8 cellular contexts compared by ENCODE assay signal in the genomic region with DNA sequence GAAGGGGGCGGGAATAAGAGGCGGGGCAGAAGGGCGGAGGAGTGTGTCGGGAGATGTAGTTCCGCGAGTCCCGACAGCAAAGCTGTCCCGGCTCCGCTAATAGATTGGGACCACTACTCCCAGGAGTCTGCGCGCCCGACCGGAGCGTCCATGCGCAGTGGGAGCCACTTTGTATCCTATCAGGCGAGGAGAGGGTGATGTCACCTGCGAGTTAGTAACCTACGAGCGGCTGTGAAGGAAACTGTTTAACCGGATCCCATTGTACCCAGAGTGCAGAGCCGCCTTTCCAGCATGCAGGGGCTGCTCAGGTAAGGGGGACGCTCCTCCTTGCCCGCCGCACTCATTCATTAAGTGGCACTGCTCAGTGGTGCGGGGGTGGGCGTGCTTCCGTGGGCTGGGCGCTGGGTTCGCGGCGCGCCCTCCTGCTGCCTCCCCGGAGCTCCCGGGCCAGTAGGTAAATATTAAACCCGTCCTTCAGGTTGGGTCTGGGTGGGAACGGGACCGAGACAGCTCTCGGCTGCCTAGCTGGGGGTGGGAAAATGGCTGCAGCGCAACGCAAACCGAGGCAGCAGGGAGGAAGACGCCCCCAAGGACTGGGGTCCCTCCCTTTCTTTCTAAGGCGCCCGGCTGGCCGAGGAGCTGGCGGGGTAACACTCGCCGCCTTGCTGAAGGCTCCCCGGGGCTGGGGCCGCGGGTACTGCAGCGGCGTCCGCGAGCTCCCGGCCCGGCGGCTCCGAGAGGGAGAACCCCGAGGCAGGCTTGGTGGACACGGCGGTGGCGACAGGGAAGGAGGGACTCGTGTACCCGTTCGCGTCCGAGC. TPM values are rescaled to one million over a fixed set of nuclear protein-coding genes. Genes with fewer than 3 reads are reported as not detected.
DNase-seq lines count a peak whose midpoint lies in the region; ATAC-seq and TF ChIP-seq lines count a peak whose summit lies in the region.

Gene DAAM1 (plus strand): TSS at position 207 of the 820 bp plus-strand sequence. CDS start 74,811 bp downstream, outside the sequence.

- H3K36me3 ChIP-seq in DOHH2 (ENCODE audit: control insufficient read depth, low read length), result peaks cover 18% of the 10 kb centered on the region
- H3K36me3 ChIP-seq in GM23248 (ENCODE audit: low read depth), result no peaks in the 10 kb centered on the region
- no peaks in the 10 kb centered on the region for H3K36me3 ChIP-seq in fibroblast of lung (ENCODE audit: control insufficient read depth, insufficient read depth, low read length)

- peak within 1 kb of the TSS; percentile 96 for H3K4me3 Mint-ChIP-seq in activated T-helper 17 cell treated with anti-CD3 and anti-CD28 coated beads, Interleukin-2, amount 50 U/mL, for 72 hours
- peak within 1 kb of the TSS; percentile 98 for H3K4me3 Mint-ChIP-seq in natural killer cell

- H3F3A ChIP-seq in DOHH2 (ENCODE audit: control insufficient read depth, insufficient read depth) (no peaks in the 10 kb centered on the region), GM23248 (ENCODE audit: insufficient read depth) (peaks cover 10% of the 10 kb centered on the region)

- peak; percentile 100 for DNase-seq in GM23248
- peak; percentile 98 for DNase-seq in Kasumi-1 (lab: John Stamatoyannopoulos, UW)
- peak; percentile 94 for DNase-seq in RPMI8226
- peak; percentile 97 to 99 for DNase-seq in fibroblast of lung (ENCODE audit: low read depth in 2 of 2)
- peak; percentile 89 for DNase-seq in natural killer cell
- peak; percentile 97 for DNase-seq in stimulated activated naive CD4-positive, alpha-beta T cell treated with Interleukin-2 at 50 U/mL for 16 hours (lab: John Stamatoyannopoulos, UW)

- no peaks in the 10 kb centered on the region for H3K27me3 ChIP-seq in DOHH2 (ENCODE audit: control insufficient read depth, low read length)
- H3K27me3 ChIP-seq in GM23248 (replicated peaks; ENCODE audit: insufficient read depth), result no peaks in the 10 kb centered on the region
- no peaks in the 10 kb centered on the region for H3K27me3 ChIP-seq in fibroblast of lung (ENCODE audit: control insufficient read depth, insufficient read depth, low read length)

- 0 to 1% methylated on average over 50 to 68 of the region's 68 CpGs for WGBS in GM23248 (ENCODE audit: low coverage in 1 of 2, low lambda C conversion rate in 2 of 2, missing lambda C conversion rate in 2 of 2), 2 experiments

- H3K9ac ChIP-seq in GM23248, result peak within 1 kb of the TSS; percentile 85
- peak within 1 kb of the TSS; percentile 67 for H3K9ac ChIP-seq in fibroblast of lung (ENCODE audit: insufficient read depth, low read length)

- in situ Hi-C loops in GM23248 (cut with MboI), result no loop called here

- peaks cover 8% of the 10 kb centered on the region for H3K36me3 Mint-ChIP-seq in activated T-helper 17 cell treated with anti-CD3 and anti-CD28 coated beads, Interleukin-2, amount 50 U/mL, for 72 hours (ENCODE audit: low read depth)
- H3K36me3 Mint-ChIP-seq in natural killer cell, result no peaks in the 10 kb centered on the region

- H3K4me1 ChIP-seq in DOHH2 (ENCODE audit: control insufficient read depth, low read length) (peaks cover 72% of the 10 kb centered on the region), GM23248 (ENCODE audit: insufficient read depth) (peaks cover 24% of the 10 kb centered on the region), fibroblast of lung (ENCODE audit: control insufficient read depth, extremely low read depth, insufficient read depth, low read length) (peaks cover 4% of the 10 kb centered on the region)

- H3K4me3 ChIP-seq in DOHH2 (ENCODE audit: low read length), result peak within 1 kb of the TSS; percentile 81
- peak within 1 kb of the TSS; percentile 90 for H3K4me3 ChIP-seq in GM23248
- H3K4me3 ChIP-seq in fibroblast of lung (replicated peaks in 1 of 4; ENCODE audit: control extremely low read depth in 1 of 4, insufficient read depth in 1 of 4, low read depth in 3 of 4, low read length in 4 of 4), result peak within 1 kb of the TSS; percentile 83 to 92 (median 89)

- no peaks in the 10 kb centered on the region for H3K9me2 ChIP-seq in DOHH2 (replicated peaks; ENCODE audit: control insufficient read depth, low read length)
- no peaks in the 10 kb centered on the region for H3K9me2 ChIP-seq in GM23248 (ENCODE audit: insufficient read depth)

- H3K27ac Mint-ChIP-seq in activated T-helper 17 cell treated with anti-CD3 and anti-CD28 coated beads, Interleukin-2, amount 50 U/mL, for 72 hours, result peak within 1 kb of the TSS; percentile 93
- peak within 1 kb of the TSS; percentile 89 to 96 for H3K27ac Mint-ChIP-seq in natural killer cell

- no peaks in the 10 kb centered on the region for H3K9me3 Mint-ChIP-seq in activated T-helper 17 cell treated with anti-CD3 and anti-CD28 coated beads, Interleukin-2, amount 50 U/mL, for 72 hours
- no peaks in the 10 kb centered on the region for H3K9me3 Mint-ChIP-seq in natural killer cell

- no peaks in the 10 kb centered on the region for H3K9me3 ChIP-seq in DOHH2 (ENCODE audit: control insufficient read depth, insufficient read depth, low read length)
- no peaks in the 10 kb centered on the region for H3K9me3 ChIP-seq in GM23248 (ENCODE audit: low read depth)
- H3K9me3 ChIP-seq in fibroblast of lung (ENCODE audit: control insufficient read depth, insufficient read depth, low read depth, low read length), result no peaks in the 10 kb centered on the region

- H3K4me2 ChIP-seq in DOHH2 (ENCODE audit: low read length) (peak within 1 kb of the TSS; percentile 93), GM23248 (ENCODE audit: unreplicated experiment) (peak within 1 kb of the TSS; percentile 94), fibroblast of lung (ENCODE audit: extremely low read depth, insufficient read depth, low read length) (peak within 1 kb of the TSS; percentile 100)

- H3K27ac ChIP-seq in DOHH2 (ENCODE audit: low read depth, low read length), result peak within 1 kb of the TSS; percentile 58
- H3K27ac ChIP-seq in GM23248, result peak within 1 kb of the TSS; percentile 82
- peak within 1 kb of the TSS; percentile 91 for H3K27ac ChIP-seq in fibroblast of lung (ENCODE audit: insufficient read depth, low read length)

- ATAC-seq in activated T-helper 17 cell treated with anti-CD3 and anti-CD28 coated beads, Interleukin-2, amount 50 U/mL, for 72 hours (replicated peaks), result peak; percentile 96
- ATAC-seq in natural killer cell, result peak; percentile 91 to 99 (median 93)

- TF ChIP-seq CTCF in DOHH2 (IDR thresholded peaks at IDR 0.05; ENCODE audit: low read depth, low read length, poor library complexity, severe bottlenecking) (no peak), fibroblast of lung (conservative IDR thresholded peaks at IDR 0.05 in 1 of 2, IDR thresholded peaks at IDR 0.05 in 1 of 2; ENCODE audit: low read depth in 1 of 2, low read length in 2 of 2) (no peak), natural killer cell (IDR thresholded peaks at IDR 0.05) (no peak)

- H3K4me1 Mint-ChIP-seq in activated T-helper 17 cell treated with anti-CD3 and anti-CD28 coated beads, Interleukin-2, amount 50 U/mL, for 72 hours, result peaks cover 14% of the 10 kb centered on the region
- peaks cover 24 to 34% of the 10 kb centered on the region in 2 donors for H3K4me1 Mint-ChIP-seq in natural killer cell

- H3K79me2 ChIP-seq in DOHH2 (ENCODE audit: control insufficient read depth, low read length), result peaks cover 52% of the 10 kb centered on the region
- H3K79me2 ChIP-seq in GM23248 (ENCODE audit: insufficient read depth), result peaks cover 36% of the 10 kb centered on the region
- peaks cover 25% of the 10 kb centered on the region for H3K79me2 ChIP-seq in fibroblast of lung (ENCODE audit: control insufficient read depth, insufficient read depth, low read length)

- H2AFZ ChIP-seq in GM23248, result peak within 1 kb of the TSS; percentile 96
- peak within 1 kb of the TSS; percentile 89 for H2AFZ ChIP-seq in fibroblast of lung (ENCODE audit: low read length)

- H3K27me3 Mint-ChIP-seq in activated T-helper 17 cell treated with anti-CD3 and anti-CD28 coated beads, Interleukin-2, amount 50 U/mL, for 72 hours, result peaks cover 7% of the 10 kb centered on the region
- peaks cover 17 to 31% of the 10 kb centered on the region in 2 donors for H3K27me3 Mint-ChIP-seq in natural killer cell (ENCODE audit: low read depth in 2 of 2)

- H4K20me1 ChIP-seq in DOHH2 (ENCODE audit: control insufficient read depth, insufficient read depth, low read depth, low read length) (peaks cover 19% of the 10 kb centered on the region), GM23248 (ENCODE audit: insufficient read depth) (no peaks in the 10 kb centered on the region), fibroblast of lung (ENCODE audit: control insufficient read depth, extremely low read depth, insufficient read depth, low read length) (no peaks in the 10 kb centered on the region)

- intact Hi-C loops in natural killer cell (cut with micrococcal nuclease), result loop anchor here (1.0 to 10.0 kb wide), 4 partner anchors 14 to 1796 kb away; partner anchors contain the start of genes JKAMP, L3HYPDH and NAA30

RNA-seq across cellular contexts. Expression of gene DAAM1, which starts in this region (rescaled TPM):
- total RNA-seq in GM23248 (2014; rRNA removed; shearing (Covaris generic)), result 17.5 and 25.3 TPM in 2 replicates
- 17.4 and 17.9 TPM in 2 replicates for polyA plus RNA-seq in GM23248 (2016; fragmentation: Nextera tagmentation; extraction: Ambion mirVana)
- total RNA-seq in activated T-helper 17 cell treated with anti-CD3 and anti-CD28 coated beads, Interleukin-2, amount 50 U/mL, for 72 hours, result 10 to 100 TPM; 10.5 to 13.8 TPM
- total RNA-seq in fibroblast of lung, result 15.5 and 16.9 TPM in 2 replicates
- polyA plus RNA-seq in fibroblast of lung, result 12.8 and 36.3 TPM in 2 replicates
- 9.5 and 28.0 TPM in 2 replicates for polyA plus RNA-seq in fibroblast of lung (2012)
- 4.3 and 22.6 TPM in 2 replicates for polyA minus RNA-seq in fibroblast of lung (ENCODE audit: low replicate concordance)
- 10 to 100 TPM; 10.9 to 31.4 (median 12.6) TPM for total RNA-seq in natural killer cell

Comparison
In these comparisons a context has a peak if more than half of its experiments do, and no peak if none do; other contexts are left out.
1. Peak in every context shown above with its lines: DNase-seq, ATAC-seq, H3K4me3 ChIP-seq and H3K27ac ChIP-seq.